ENCODE assay signal across 22 cellular contexts in genomic region chr16:56255904-56256303, GRCh38.
DNase-seq lines count a peak whose midpoint lies in the region; ATAC-seq and TF ChIP-seq lines count a peak whose summit lies in the region.
"Had no signal": no experiment of that assay in that cellular context is flagged by ENCODE, and none has a peak within 500 bp of the region (broad histone marks: within the 10 kb centered on the region; RNA-seq: fewer than 3 reads in every experiment).

No MANE protein-coding gene starts in this region.

- no peaks in the 10 kb centered on the region for H3K36me3 ChIP-seq in right atrium auricular region
- H3K36me3 ChIP-seq in muscle layer of colon (ENCODE audit: insufficient read depth, low read length): peaks cover 3% of the 10 kb centered on the region
- no peaks in the 10 kb centered on the region for H3K36me3 ChIP-seq in esophagus squamous epithelium
- H3K36me3 ChIP-seq: Peyer's patch had no signal

- H3K27me3 ChIP-seq in right atrium auricular region: no peaks in the 10 kb centered on the region
- no peaks in the 10 kb centered on the region for H3K27me3 ChIP-seq in dorsolateral prefrontal cortex
- no peaks in the 10 kb centered on the region for H3K27me3 ChIP-seq in muscle layer of colon (ENCODE audit: control insufficient read depth in 1 of 2, insufficient read depth in 2 of 2, low read length in 2 of 2)
- peaks cover 0 to 5% (median 0%) of the 10 kb centered on the region in 4 donors for H3K27me3 ChIP-seq in esophagus squamous epithelium
- H3K27me3 ChIP-seq: BE2C, Peyer's patch had no signal

- H3K9me3 ChIP-seq in right atrium auricular region: no peaks in the 10 kb centered on the region
- H3K9me3 ChIP-seq in muscle layer of colon (ENCODE audit: low read length): no peaks in the 10 kb centered on the region
- no peaks in the 10 kb centered on the region for H3K9me3 ChIP-seq in esophagus squamous epithelium
- H3K9me3 ChIP-seq: BE2C, Peyer's patch had no signal

- H3K4me1 ChIP-seq in right atrium auricular region (peaks cover 0 to 89% of the 10 kb centered on the region in 2 donors), muscle layer of colon (ENCODE audit: insufficient read depth, low read length) (peaks cover 83% of the 10 kb centered on the region), esophagus squamous epithelium (peaks cover 0 to 26% (median 5%) of the 10 kb centered on the region in 3 donors)

- intact Hi-C loops in Right ventricle myocardium superior (cut with DNase I): no loop called here
- intact Hi-C loops in dorsolateral prefrontal cortex (cut with DNase I): no loop called here
- intact Hi-C loops in esophagus squamous epithelium (cut with DNase I): no loop called here

- no peak overlapping the region for H3K4me3 ChIP-seq in right atrium auricular region
- no peak overlapping the region for H3K4me3 ChIP-seq in dorsolateral prefrontal cortex
- no peak overlapping the region for H3K4me3 ChIP-seq in muscle layer of colon (ENCODE audit: low read depth in 1 of 2, low read length in 2 of 2)
- no peak overlapping the region for H3K4me3 ChIP-seq in esophagus squamous epithelium
- H3K4me3 ChIP-seq: Peyer's patch, SK-N-MC had no signal

- DNase-seq in right atrium auricular region (ENCODE audit: low spot score) (no peak), Right ventricle myocardium superior (no peak), dorsolateral prefrontal cortex (no peak), superior temporal gyrus (ENCODE audit: extremely low spot score) (peak; percentile 49), NCI-H510A (lab: John Stamatoyannopoulos, UW) (no peak), esophagus squamous epithelium (lab: John Stamatoyannopoulos, UW) (no peak), dedifferentiated amniotic fluid mesenchymal stem cell (ENCODE audit: extremely low spot score) (no peak)
- DNase-seq: BE2C; CD8-positive, alpha-beta memory T cell; Kasumi-1; NCI-H1105; NCI-H146; NCI-H2029; NCI-H446 treated with DMSO at 0.1 percent for 48 hours; NCI-H526 treated with DMSO at 0.1 percent for 48 hours; Peyer's patch; SIG-M5 had no signal

- peak overlapping the region; percentile 88 to 95 for H3K27ac ChIP-seq in right atrium auricular region
- peak overlapping the region; percentile 8 to 100 (median 97) for H3K27ac ChIP-seq in dorsolateral prefrontal cortex
- H3K27ac ChIP-seq in muscle layer of colon (ENCODE audit: low read depth, low read length): peak overlapping the region; percentile 45
- H3K27ac ChIP-seq in esophagus squamous epithelium: no peak overlapping the region
- H3K27ac ChIP-seq: 22Rv1, HL-60, SK-N-MC had no signal

- no peak for ATAC-seq in Right ventricle myocardium superior (ENCODE audit: poor library complexity)
- ATAC-seq: HCT116 had no signal

- no peak for TF ChIP-seq CTCF in right atrium auricular region (IDR thresholded peaks at IDR 0.05)
- TF ChIP-seq CTCF in dorsolateral prefrontal cortex (IDR thresholded peaks at IDR 0.05 in 54 of 56, conservative IDR thresholded peaks at IDR 0.05 in 2 of 56; ENCODE audit: low read depth in 1 of 56, partially characterized antibody in 56 of 56): no peak
- TF ChIP-seq CTCF in esophagus squamous epithelium (IDR thresholded peaks at IDR 0.05): no peak

- TF ChIP-seq POLR2A in esophagus squamous epithelium (IDR thresholded peaks at IDR 0.05): no peak

- no peak overlapping the region for H3K9ac ChIP-seq in muscle layer of colon (ENCODE audit: low read length)

- 57 to 62% methylated on average over 1 of the region's 1 CpG for WGBS in esophagus squamous epithelium, 2 donors

Comparison
In these comparisons a context has a peak if more than half of its experiments do, and no peak if none do; other contexts are left out.
1. H3K27ac ChIP-seq: peak in right atrium auricular region (2 of 2), dorsolateral prefrontal cortex (59 of 59) and muscle layer of colon (single experiment); none in esophagus squamous epithelium (0 of 4).